Comparison of ENCODE assay signal across 7 cellular contexts in the genomic region with DNA sequence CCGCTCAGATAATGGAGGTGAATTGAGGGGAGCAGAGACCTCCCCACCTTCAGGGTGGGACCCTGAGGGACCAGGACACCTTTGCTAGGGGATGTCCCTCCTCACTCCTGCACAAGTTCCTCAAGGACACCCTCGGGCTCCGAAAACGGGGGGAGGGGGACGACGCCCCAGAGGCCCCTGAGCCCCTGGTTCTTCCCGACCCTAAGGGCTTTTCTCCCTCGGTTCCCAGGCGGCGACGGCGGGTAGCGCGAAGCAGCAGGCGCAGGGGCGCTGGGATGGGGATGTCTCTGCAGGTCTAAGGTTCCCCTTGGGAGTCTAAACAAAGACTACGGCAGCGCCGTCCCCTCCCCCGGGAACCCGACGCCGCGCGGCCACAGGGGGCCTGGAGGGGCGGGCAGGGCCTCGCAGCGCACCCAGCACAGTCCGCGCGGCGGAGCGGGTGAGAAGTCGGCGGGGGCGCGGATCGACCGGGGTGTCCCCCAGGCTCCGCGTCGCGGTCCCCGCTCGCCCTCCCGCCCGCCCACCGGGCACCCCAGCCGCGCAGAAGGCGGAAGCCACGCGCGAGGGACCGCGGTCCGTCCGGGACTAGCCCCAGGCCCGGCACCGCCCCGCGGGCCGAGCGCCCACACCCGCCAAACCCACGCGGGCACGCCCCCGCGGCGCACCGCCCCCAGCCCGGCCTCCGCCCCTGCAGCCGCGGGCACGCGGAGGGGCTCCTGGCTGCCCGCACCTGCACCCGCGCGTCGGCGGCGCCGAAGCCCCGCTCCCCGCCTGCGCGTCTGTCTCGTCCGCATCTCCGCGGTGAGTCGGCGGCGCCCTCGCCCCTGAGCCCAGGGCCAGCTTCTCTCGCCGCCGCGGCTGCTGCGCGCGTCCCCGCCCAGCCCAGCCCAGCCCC. TPM values are rescaled to one million over a fixed set of nuclear protein-coding genes. Genes with fewer than 3 reads are reported as not detected.
DNase-seq lines count a peak whose midpoint lies in the region; ATAC-seq and TF ChIP-seq lines count a peak whose summit lies in the region.

No MANE protein-coding gene starts in this region.

- H3K9me3 ChIP-seq in GM23248 (ENCODE audit: low read depth) (no peaks in the 10 kb centered on the region), SK-N-MC (ENCODE audit: low read depth, low read length) (no peaks in the 10 kb centered on the region), gastrocnemius medialis (no peaks in the 10 kb centered on the region)

- in situ Hi-C loops in GM23248 (cut with MboI) = no loop called here
- in situ Hi-C loops in gastrocnemius medialis (cut with MboI; ENCODE audit: low sequenced_read_pairs in 4 of 4) = no loop called here

- TF ChIP-seq CTCF in gastrocnemius medialis (IDR thresholded peaks at IDR 0.05 in 4 of 5, conservative IDR thresholded peaks at IDR 0.05 in 1 of 5) = no peak

- H4K20me1 ChIP-seq in GM23248 (ENCODE audit: insufficient read depth) = no peaks in the 10 kb centered on the region

- H3K4me2 ChIP-seq in GM23248 (ENCODE audit: unreplicated experiment) = no peak overlapping the region

- WGBS in GM23248 (ENCODE audit: low coverage in 1 of 2, low lambda C conversion rate in 2 of 2, missing lambda C conversion rate in 2 of 2), 2 experiments = 8% methylated on average over 38 to 76 of the region's 106 CpGs

- H3K27ac ChIP-seq in GM23248 (no peak overlapping the region), SK-N-MC (no peak overlapping the region), gastrocnemius medialis (no peak overlapping the region)

- H3K79me2 ChIP-seq in GM23248 (ENCODE audit: insufficient read depth) = no peaks in the 10 kb centered on the region

- H3K9me2 ChIP-seq in GM23248 (ENCODE audit: insufficient read depth) = no peaks in the 10 kb centered on the region

- DNase-seq in GM23248 (peak; percentile 26), SK-N-MC (ENCODE audit: low read depth, low spot score) (no peak), germinal center (ENCODE audit: low spot score) (peak; percentile 58), gastrocnemius medialis (no peak), 8988T (no peak)

- no peaks in the 10 kb centered on the region for H3F3A ChIP-seq in GM23248 (ENCODE audit: insufficient read depth)

- 0 out of 2 replicates have a peak overlapping the region, but pooled peaks have one; percentile 18 for H3K4me3 ChIP-seq in GM23248
- H3K4me3 ChIP-seq in SK-N-MC = peak overlapping the region; percentile 70
- peak overlapping the region; percentile 46 to 69 (median 58) for H3K4me3 ChIP-seq in gastrocnemius medialis

- H3K36me3 ChIP-seq in GM23248 (ENCODE audit: low read depth) = no peaks in the 10 kb centered on the region
- no peaks in the 10 kb centered on the region for H3K36me3 ChIP-seq in SK-N-MC (ENCODE audit: insufficient read depth, low read length)
- no peaks in the 10 kb centered on the region for H3K36me3 ChIP-seq in gastrocnemius medialis

- H3K4me1 ChIP-seq in GM23248 (ENCODE audit: insufficient read depth) (no peaks in the 10 kb centered on the region), gastrocnemius medialis (peaks cover 0 to 7% of the 10 kb centered on the region in 2 donors)

- peak in 1 of 2 donors; percentile 35 for ATAC-seq in gastrocnemius medialis
- ATAC-seq in GM18520 (IDR thresholded peaks at IDR 0.05; ENCODE audit: unreplicated experiment) = no peak
- no peak for ATAC-seq in HG03159 (IDR thresholded peaks at IDR 0.05; ENCODE audit: unreplicated experiment)

- no peak for TF ChIP-seq POLR2A in gastrocnemius medialis (IDR thresholded peaks at IDR 0.05)

- H2AFZ ChIP-seq in GM23248 = no peak overlapping the region

- intact Hi-C loops in gastrocnemius medialis (cut with DNase I; ENCODE audit: low total_unique reads) = no loop called here

- H3K9ac ChIP-seq in GM23248 = no peak overlapping the region
- H3K9ac ChIP-seq in SK-N-MC (ENCODE audit: insufficient read length) = no peak overlapping the region

- H3K27me3 ChIP-seq in GM23248 (replicated peaks; ENCODE audit: insufficient read depth) (peaks cover 37% of the 10 kb centered on the region), gastrocnemius medialis (peaks cover 34 to 47% (median 36%) of the 10 kb centered on the region in 3 donors)

RNA-seq across cellular contexts. Expression of a gene that starts 36.7 kb away (rescaled TPM):
- total RNA-seq in GM23248 (2014; rRNA removed; shearing (Covaris generic)) = 4.7 and 7.1 TPM in 2 replicates
- polyA plus RNA-seq in GM23248 (2016; fragmentation: Nextera tagmentation; extraction: Ambion mirVana) = 2.5 and 3.4 TPM in 2 replicates
- 10 to 100 TPM in 2 of 4 donors, 1 to 10 TPM in 2; 2.0 to 13.3 (median 6.5) TPM for total RNA-seq in gastrocnemius medialis

RNA-seq across cellular contexts. Expression of a gene that starts 52.1 kb away (rescaled TPM):
- 11.5 and 14.9 TPM in 2 replicates for total RNA-seq in GM23248 (2014; rRNA removed; shearing (Covaris generic))
- polyA plus RNA-seq in GM23248 (2016; fragmentation: Nextera tagmentation; extraction: Ambion mirVana) = 8.7 and 9.4 TPM in 2 replicates
- total RNA-seq in gastrocnemius medialis = 10 to 100 TPM; 30.8 to 40.2 (median 38.4) TPM

Comparison
In these comparisons a context has a peak if more than half of its experiments do, and no peak if none do; other contexts are left out.
1. DNase-seq: peak in GM23248 (single experiment) and germinal center (single experiment); none in SK-N-MC (single experiment), gastrocnemius medialis (0 of 2) and 8988T (single experiment).
2. H3K4me3 ChIP-seq: peak in every context shown above with its lines; median percentile 70 in SK-N-MC; 58 in gastrocnemius medialis; 18 in GM23248.